Comparison of ENCODE assay signal across 13 cellular contexts in genomic region chr19:15196683-15197005, GRCh38. TPM values are rescaled to one million over a fixed set of nuclear protein-coding genes. Genes with fewer than 3 reads are reported as not detected.
DNase-seq lines count a peak whose midpoint lies in the region; ATAC-seq and TF ChIP-seq lines count a peak whose summit lies in the region.
"Had no signal": no experiment of that assay in that cellular context is flagged by ENCODE, and none has a peak within 500 bp of the region (broad histone marks: within the 10 kb centered on the region; RNA-seq: fewer than 3 reads in every experiment).

No MANE protein-coding gene starts in this region.

- CTCF ChIA-PET in PC-9 (lab: Charles Lee): interaction anchor here (0.8 to 1.6 kb wide), 2 partner anchors 36 to 208 kb away, joined by 4 read pairs; no protein-coding TSS in a partner anchor

- H3T11ph ChIP-seq in H9 (ENCODE audit: low read length): no peak overlapping the region

- TF ChIP-seq CTCF in H9 (conservative IDR thresholded peaks at IDR 0.05): no peak
- TF ChIP-seq CTCF in PC-9 (conservative IDR thresholded peaks at IDR 0.05): no peak
- no peak for TF ChIP-seq CTCF in lower lobe of right lung (IDR thresholded peaks at IDR 0.05)
- no peak for TF ChIP-seq CTCF in thoracic aorta (IDR thresholded peaks at IDR 0.05)

- H3K27ac Mint-ChIP-seq in H9: no peak overlapping the region
- no peak overlapping the region for H3K27ac Mint-ChIP-seq in stimulated activated naive B cell treated with anti-CD40 and anti-IgM and Interleukin-4, amounts not matched to agents 10 μg/mL and 1 μg/mL and 100 μg/mL, for 72 hours
- H3K27ac Mint-ChIP-seq: activated CD4-positive, alpha-beta T cell treated with anti-CD3 and anti-CD28 coated beads, Interleukin-2, amount 10 ng/mL, durations not matched to agents 24 days and 14 days; activated T-cell treated with anti-CD3 and anti-CD28 coated beads, Interleukin-2, amount 50 U/mL, for 24 hours; memory B cell had no signal

- H3K23ac ChIP-seq in H9 (ENCODE audit: insufficient read length, low read depth, low read length): no peak overlapping the region

- ATAC-seq in lower lobe of right lung: no peak
- ATAC-seq in thoracic aorta (ENCODE audit: insufficient number of reproducible peaks, low FRiP score, low read depth): no peak
- no peak for ATAC-seq in stimulated activated naive B cell treated with anti-CD40 and anti-IgM and Interleukin-4, amounts not matched to agents 10 μg/mL and 1 μg/mL and 100 μg/mL, for 72 hours (replicated peaks)

- BruUV-seq in PC-9 (replicated peaks; lab: Mats Ljungman, UMichigan): no TSS peak

- H3K79me1 ChIP-seq in H9 (ENCODE audit: insufficient read depth, low read depth, low read length, poor library complexity, severe bottlenecking): no peaks in the 10 kb centered on the region

- H3K4me3 Mint-ChIP-seq in H9: peak overlapping the region; percentile 77 to 88; a peak in 4 of 5 replicates
- H3K4me3 Mint-ChIP-seq in stimulated activated naive B cell treated with anti-CD40 and anti-IgM and Interleukin-4, amounts not matched to agents 10 μg/mL and 1 μg/mL and 100 μg/mL, for 72 hours: no peak overlapping the region
- H3K4me3 Mint-ChIP-seq: activated CD4-positive, alpha-beta T cell treated with anti-CD3 and anti-CD28 coated beads, Interleukin-2, amount 10 ng/mL, durations not matched to agents 24 days and 14 days; activated T-cell treated with anti-CD3 and anti-CD28 coated beads, Interleukin-2, amount 50 U/mL, for 24 hours had no signal

- no CpG with 5 or more reads among the region's 1 CpG for WGBS in H9 (ENCODE audit: extremely low coverage, insufficient read length, low lambda C conversion rate)

- H3K9me3 ChIP-seq in H9 (ENCODE audit: control insufficient read depth, low read depth, low read length): no peaks in the 10 kb centered on the region
- H3K9me3 ChIP-seq in PC-9 (ENCODE audit: insufficient read depth, low read depth): no peaks in the 10 kb centered on the region
- no peaks in the 10 kb centered on the region for H3K9me3 ChIP-seq in lower lobe of right lung
- no peaks in the 10 kb centered on the region for H3K9me3 ChIP-seq in thoracic aorta

- H3K36me3 ChIP-seq in PC-9 (ENCODE audit: low read depth): peaks cover 45% of the 10 kb centered on the region
- H3K36me3 ChIP-seq in lower lobe of right lung: peaks cover 8% of the 10 kb centered on the region
- peaks cover 24% of the 10 kb centered on the region for H3K36me3 ChIP-seq in thoracic aorta

- H2BK20ac ChIP-seq in H9 (ENCODE audit: low read depth, low read length, poor library complexity, severe bottlenecking): no peak overlapping the region

- H3K27me3 Mint-ChIP-seq in H9 (ENCODE audit: low read depth): peaks cover 2% of the 10 kb centered on the region
- peaks cover 56 to 77% of the 10 kb centered on the region in 2 donors for H3K27me3 Mint-ChIP-seq in stimulated activated naive B cell treated with anti-CD40 and anti-IgM and Interleukin-4, amounts not matched to agents 10 μg/mL and 1 μg/mL and 100 μg/mL, for 72 hours

- no peak overlapping the region for H3K18ac ChIP-seq in H9 (ENCODE audit: insufficient read length, low read depth, low read length)

- DNase-seq in H9 (no peak), PC-9 (no peak), lower lobe of right lung (no peak), thoracic aorta (ENCODE audit: low spot score) (no peak), DMS 273 treated with DMSO at 0.1 percent for 48 hours (lab: John Stamatoyannopoulos, UW) (no peak)
- DNase-seq in stimulated activated CD4-positive, alpha-beta T cell treated with anti-CD3 and anti-CD28 coated beads, Interleukin-2, amount 100 ng/mL, for 24 hours: no peak
- DNase-seq in stimulated activated naive B cell treated with anti-CD40 and anti-IgM and Interleukin-4, amounts not matched to agents 10 μg/mL and 1 μg/mL and 100 μg/mL, for 72 hours: no peak
- DNase-seq: activated CD4-positive, alpha-beta T cell treated with anti-CD3 and anti-CD28 coated beads, Interleukin-2, amount 10 ng/mL, durations not matched to agents 24 days and 14 days; cortex of kidney had no signal

- H2BK15ac ChIP-seq in H9 (ENCODE audit: low read depth, low read length): no peak overlapping the region

- H4K20me1 ChIP-seq in H9 (ENCODE audit: control insufficient read depth, insufficient read depth, insufficient read length): no peaks in the 10 kb centered on the region
- H4K20me1 ChIP-seq in PC-9 (ENCODE audit: insufficient read depth): peaks cover 54% of the 10 kb centered on the region

- no peaks in the 10 kb centered on the region; a peak in 1 of 5 replicates for H3K9me3 Mint-ChIP-seq in H9
- H3K9me3 Mint-ChIP-seq in stimulated activated naive B cell treated with anti-CD40 and anti-IgM and Interleukin-4, amounts not matched to agents 10 μg/mL and 1 μg/mL and 100 μg/mL, for 72 hours: no peaks in the 10 kb centered on the region
- H3K9me3 Mint-ChIP-seq: activated CD4-positive, alpha-beta T cell treated with anti-CD3 and anti-CD28 coated beads, Interleukin-2, amount 10 ng/mL, durations not matched to agents 24 days and 14 days; activated T-cell treated with anti-CD3 and anti-CD28 coated beads, Interleukin-2, amount 50 U/mL, for 24 hours; memory B cell had no signal

- H3K4me2 ChIP-seq in H9 (ENCODE audit: insufficient read depth, insufficient read length, low read length): peak overlapping the region; percentile 48
- H3K4me2 ChIP-seq in PC-9: peak overlapping the region; percentile 94

- H3K4me1 Mint-ChIP-seq in H9: peaks cover 37% of the 10 kb centered on the region in 2 experiments
- peaks cover 20 to 24% of the 10 kb centered on the region in 2 donors for H3K4me1 Mint-ChIP-seq in stimulated activated naive B cell treated with anti-CD40 and anti-IgM and Interleukin-4, amounts not matched to agents 10 μg/mL and 1 μg/mL and 100 μg/mL, for 72 hours

- H3K4me1 ChIP-seq in H9 (ENCODE audit: insufficient read depth, low read length): peaks cover 6% of the 10 kb centered on the region; the same call in 1 of the 2 replicates
- H3K4me1 ChIP-seq in PC-9 (replicated peaks; ENCODE audit: insufficient read depth): peaks cover 49% of the 10 kb centered on the region
- peaks cover 13% of the 10 kb centered on the region for H3K4me1 ChIP-seq in lower lobe of right lung
- peaks cover 18 to 47% of the 10 kb centered on the region in 2 donors for H3K4me1 ChIP-seq in thoracic aorta (ENCODE audit: control insufficient read depth in 1 of 2, low read depth in 2 of 2)

- H2AFZ ChIP-seq in H9 (ENCODE audit: low read length) (no peak overlapping the region), PC-9 (no peak overlapping the region)

- H4K5ac ChIP-seq in H9 (ENCODE audit: insufficient read length, low read depth, low read length): no peak overlapping the region

- no peak overlapping the region for H2AK5ac ChIP-seq in H9 (ENCODE audit: insufficient read length, low read length)

- no peak overlapping the region for H2BK12ac ChIP-seq in H9 (ENCODE audit: insufficient read length, low read depth, low read length)

- peaks cover 4% of the 10 kb centered on the region for H3K23me2 ChIP-seq in H9 (ENCODE audit: insufficient read length, low read depth, low read length, poor library complexity, severe bottlenecking)

- intact Hi-C loops in PC-9 (cut with micrococcal nuclease; ENCODE audit: unreplicated experiment): loop anchor here (1.0 to 5.0 kb wide), 2 partner anchors 38 to 56 kb away; no protein-coding TSS in a partner anchor
- intact Hi-C loops in lower lobe of right lung (cut with DNase I): no loop called here

- no peak overlapping the region for H3K27ac ChIP-seq in H9 (ENCODE audit: insufficient read length, low read depth, low read length)
- peak overlapping the region; percentile 82 for H3K27ac ChIP-seq in PC-9
- peak overlapping the region; percentile 53 for H3K27ac ChIP-seq in lower lobe of right lung
- peak overlapping the region; percentile 84 to 91 for H3K27ac ChIP-seq in thoracic aorta

- POLR2A ChIA-PET in PC-9 (lab: Charles Lee; ENCODE audit: unreplicated experiment): interaction anchor here (1.3 kb wide), 1 partner anchor 37 kb away, joined by 9 read pairs; no protein-coding TSS in a partner anchor

- H2BK5ac ChIP-seq in H9 (ENCODE audit: insufficient read length, low read length): no peak overlapping the region

- no peak overlapping the region for H4K8ac ChIP-seq in H9 (replicated peaks; ENCODE audit: insufficient read length, low read depth, low read length)

- H3F3A ChIP-seq in PC-9 (ENCODE audit: insufficient read depth, low read depth): peaks cover 45% of the 10 kb centered on the region

- H3K14ac ChIP-seq in H9 (ENCODE audit: insufficient read depth, low read length): no peak overlapping the region

- H3K56ac ChIP-seq in H9 (ENCODE audit: insufficient read length, low read depth, low read length): no peak overlapping the region

- H4K91ac ChIP-seq in H9 (ENCODE audit: insufficient read length, low read depth, low read length): no peak overlapping the region

- H3K4me3 ChIP-seq in PC-9: peak overlapping the region; percentile 57; the same call in 1 of the 2 replicates
- H3K4me3 ChIP-seq in lower lobe of right lung: peak overlapping the region; percentile 40
- H3K4me3 ChIP-seq in thoracic aorta: peak overlapping the region; percentile 73

- no peaks in the 10 kb centered on the region for H3K9me2 ChIP-seq in PC-9 (ENCODE audit: insufficient read depth)

- H3K9ac ChIP-seq in H9 (ENCODE audit: extremely low read depth, insufficient read length, low read length): no peak overlapping the region

- no peak overlapping the region for H2BK120ac ChIP-seq in H9 (ENCODE audit: low read depth, low read length, poor library complexity, severe bottlenecking)

- peaks cover 13 to 60% (median 46%) of the 10 kb centered on the region in 3 experiments; a peak in 6 of 7 replicates for H3K36me3 Mint-ChIP-seq in H9 (ENCODE audit: insufficient read depth in 1 of 3, low read depth in 3 of 3)
- peaks cover 4% of the 10 kb centered on the region in 2 donors for H3K36me3 Mint-ChIP-seq in stimulated activated naive B cell treated with anti-CD40 and anti-IgM and Interleukin-4, amounts not matched to agents 10 μg/mL and 1 μg/mL and 100 μg/mL, for 72 hours

- H3K27me3 ChIP-seq in H9 (ENCODE audit: insufficient read depth, low read length) (no peaks in the 10 kb centered on the region), PC-9 (ENCODE audit: insufficient read depth, low read depth) (no peaks in the 10 kb centered on the region), lower lobe of right lung (ENCODE audit: low read depth) (peaks cover 22% of the 10 kb centered on the region), thoracic aorta (replicated peaks; ENCODE audit: insufficient read depth) (no peaks in the 10 kb centered on the region)

- H3K4ac ChIP-seq in H9 (ENCODE audit: low read depth, low read length): no peak overlapping the region

- H3K79me2 ChIP-seq in H9 (ENCODE audit: insufficient read depth, low read length): peaks cover 14% of the 10 kb centered on the region; the same call in 1 of the 2 replicates
- H3K79me2 ChIP-seq in PC-9 (ENCODE audit: low read depth): peaks cover 74% of the 10 kb centered on the region

RNA-seq across cellular contexts. Expression of gene NOTCH3, which starts 4.2 kb away (rescaled TPM):
- total RNA-seq in H9 (2021) (164 and 165 TPM in 2 replicates), PC-9 (2021) (115 and 143 TPM in 2 replicates), lower lobe of right lung (52.7 TPM), thoracic aorta (100 to 1,000 TPM; 289 to 448 TPM)
- total RNA-seq: activated CD4-positive, alpha-beta T cell treated with anti-CD3 and anti-CD28 coated beads, Interleukin-2, amount 10 ng/mL, durations not matched to agents 24 days and 14 days; T-helper 1 cell treated with Interleukin-12 subunit alpha and Interleukin-12 subunit beta and Interleukin-4 antibody, amounts not matched to agents 30 ng/mL and 1 ng/mL, for 36 hours had no signal

RNA-seq across cellular contexts. Expression of gene EPHX3, which starts 35.6 kb away (rescaled TPM):
- total RNA-seq in H9 (2021): 26.7 and 27.4 TPM in 2 replicates
- total RNA-seq in PC-9 (2021): 17.7 and 20.1 TPM in 2 replicates
- 2.3 TPM for total RNA-seq in lower lobe of right lung
- total RNA-seq in thoracic aorta: 1 to 10 TPM in 1 of 2 donors, not detected in 1; 1.2 TPM
- total RNA-seq: LHCN-M2; T-helper 1 cell treated with Interleukin-12 subunit alpha and Interleukin-12 subunit beta and Interleukin-4 antibody, amounts not matched to agents 30 ng/mL and 1 ng/mL, for 36 hours had no signal

Comparison
In these comparisons a context has a peak if more than half of its experiments do, and no peak if none do; other contexts are left out.
1. H3K4me3 Mint-ChIP-seq: peak in H9 (2 of 2); none in stimulated activated naive B cell treated with anti-CD40 and anti-IgM and Interleukin-4, amounts not matched to agents 10 μg/mL and 1 μg/mL and 100 μg/mL, for 72 hours (0 of 2).
2. Peak in every context shown above with its lines, with median percentiles within 50 percentile points of each other: H3K4me3 ChIP-seq.